22 cellular contexts compared by ENCODE assay signal in the genomic region with DNA sequence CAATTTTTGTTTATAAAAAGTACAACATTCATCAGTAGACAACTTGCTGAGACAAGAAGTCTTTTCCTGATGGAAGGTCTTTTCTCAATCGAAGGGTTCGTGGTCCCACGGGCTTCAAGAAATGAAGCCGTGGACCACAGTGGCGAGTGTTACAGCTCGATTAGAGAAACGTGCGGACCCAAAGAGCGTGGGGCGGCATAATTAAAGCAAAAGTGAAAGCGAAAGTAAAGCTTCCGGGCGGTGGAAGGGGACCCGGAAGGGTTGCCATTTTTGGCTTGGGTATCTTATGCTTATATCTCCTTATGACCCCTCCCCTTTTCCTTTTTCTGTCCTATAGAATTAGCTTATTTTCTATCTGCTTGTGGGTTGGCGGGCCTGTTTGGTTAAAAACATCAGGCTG.
A peak's percentile ranks its signal among the peaks of the same experiment; 100 is the strongest.
DNase-seq lines count a peak whose midpoint lies in the region; ATAC-seq, FAIRE-seq and TF ChIP-seq lines count a peak whose summit lies in the region.
"Had no signal": no experiment of that assay in that cellular context is flagged by ENCODE, and none has a peak within 500 bp of the region (broad histone marks: within the 10 kb centered on the region; RNA-seq: fewer than 3 reads in every experiment).

No MANE protein-coding gene starts in this region.

- BruUV-seq in PC-3 (replicated peaks; lab: Mats Ljungman, UMichigan): no TSS peak
- BruUV-seq in GM12878 (replicated peaks; lab: Mats Ljungman, UMichigan): no TSS peak

- H3K27me3 ChIP-seq in DND-41 (ENCODE audit: insufficient read depth, low read length, poor library complexity): no peaks in the 10 kb centered on the region
- no peaks in the 10 kb centered on the region for H3K27me3 ChIP-seq in PC-3 (ENCODE audit: low read length)
- H3K27me3 ChIP-seq in GM12878 (replicated peaks in 1 of 2; ENCODE audit: control insufficient read depth in 2 of 2, insufficient read depth in 2 of 2, low read length in 1 of 2): no peaks in the 10 kb centered on the region
- no peaks in the 10 kb centered on the region for H3K27me3 ChIP-seq in right atrium auricular region
- H3K27me3 ChIP-seq in tibial artery: no peaks in the 10 kb centered on the region
- H3K27me3 ChIP-seq: BLaER1, breast epithelium, right lobe of liver, suprapubic skin, uterus had no signal

- TF ChIP-seq POLR2A in GM12878 (IDR thresholded peaks at IDR 0.05; ENCODE audit: low read depth, low read length): no peak

- H3K27ac ChIP-seq in DND-41 (ENCODE audit: low read length) (no peak overlapping the region), PC-3 (ENCODE audit: low read length) (no peak overlapping the region), GM12878 (ENCODE audit: control insufficient read depth, insufficient read depth) (no peak overlapping the region), right atrium auricular region (no peak overlapping the region), tibial artery (no peak overlapping the region)
- H3K27ac ChIP-seq: BLaER1, breast epithelium, HL-60, right lobe of liver, suprapubic skin, uterus, VCaP had no signal

- FAIRE-seq in GM12878 (lab: Jason Lieb, UNC): no peak
- FAIRE-seq: colon, HepG2 had no signal

- H3K9me2 ChIP-seq in PC-3 (replicated peaks; ENCODE audit: low read length): no peaks in the 10 kb centered on the region

- no peak for DNase-seq in activated CD8-positive, alpha-beta T cell treated with anti-CD3 and anti-CD28 coated beads for 36 hours
- DNase-seq in activated CD8-positive, alpha-beta T cell treated with anti-CD3 and anti-CD28 coated beads, Interleukin-2, amount 10 ng/mL, durations not matched to agents 7 days and 5 days: no peak
- DNase-seq in DND-41 (no peak), PC-3 (no peak), GM12878 (ENCODE audit: low read depth, low spot score) (no peak), dedifferentiated amniotic fluid mesenchymal stem cell (ENCODE audit: extremely low spot score) (no peak), right atrium auricular region (ENCODE audit: low spot score) (no peak), tibial artery (no peak)
- DNase-seq: amniotic stem cell, midbrain, NCI-H1436 treated with DMSO at 0.1 percent for 48 hours, NCI-H345, right lobe of liver, SIG-M5, uterus had no signal

- no peaks in the 10 kb centered on the region for H3K36me3 ChIP-seq in DND-41 (ENCODE audit: insufficient read depth, low read length)
- no peaks in the 10 kb centered on the region for H3K36me3 ChIP-seq in PC-3 (ENCODE audit: low read depth, low read length)
- no peaks in the 10 kb centered on the region for H3K36me3 ChIP-seq in GM12878 (ENCODE audit: control insufficient read depth in 2 of 2, insufficient read depth in 2 of 2, low read length in 1 of 2)
- H3K36me3 ChIP-seq in right atrium auricular region: no peaks in the 10 kb centered on the region
- H3K36me3 ChIP-seq in tibial artery: no peaks in the 10 kb centered on the region
- H3K36me3 ChIP-seq: BLaER1, breast epithelium, right lobe of liver, suprapubic skin, uterus had no signal

- ATAC-seq in activated CD8-positive, alpha-beta T cell treated with anti-CD3 and anti-CD28 coated beads for 36 hours: no peak
- ATAC-seq in activated CD8-positive, alpha-beta T cell treated with anti-CD3 and anti-CD28 coated beads, Interleukin-2, amount 10 ng/mL, durations not matched to agents 7 days and 5 days: no peak
- peak; percentile 27; the same call in 1 of the 3 replicates for ATAC-seq in DND-41 (ENCODE audit: insufficient read depth, low read depth)
- ATAC-seq in PC-3: no peak
- no peak for ATAC-seq in GM12878
- ATAC-seq: HepG2 had no signal

- TF ChIP-seq EP300 in GM12878 (IDR thresholded peaks at IDR 0.05; ENCODE audit: borderline replicate concordance in 1 of 2, control insufficient read depth in 1 of 2, low read depth in 2 of 2, low read length in 2 of 2): no peak

- no peak overlapping the region for H3K4me3 Mint-ChIP-seq in activated CD8-positive, alpha-beta T cell treated with anti-CD3 and anti-CD28 coated beads for 36 hours
- H3K4me3 Mint-ChIP-seq in activated CD8-positive, alpha-beta T cell treated with anti-CD3 and anti-CD28 coated beads, Interleukin-2, amount 10 ng/mL, durations not matched to agents 7 days and 5 days: no peak overlapping the region

- no peaks in the 10 kb centered on the region for H3K36me3 Mint-ChIP-seq in activated CD8-positive, alpha-beta T cell treated with anti-CD3 and anti-CD28 coated beads for 36 hours (ENCODE audit: low read depth)
- H3K36me3 Mint-ChIP-seq in activated CD8-positive, alpha-beta T cell treated with anti-CD3 and anti-CD28 coated beads, Interleukin-2, amount 10 ng/mL, durations not matched to agents 7 days and 5 days (ENCODE audit: low read depth): no peaks in the 10 kb centered on the region

- no peak overlapping the region for H3K4me3 ChIP-seq in DND-41 (ENCODE audit: low read depth in 1 of 2, low read length in 2 of 2)
- peak overlapping the region; percentile 42 for H3K4me3 ChIP-seq in PC-3 (ENCODE audit: low read length)
- no peak overlapping the region for H3K4me3 ChIP-seq in GM12878
- no peak overlapping the region for H3K4me3 ChIP-seq in right atrium auricular region
- no peak overlapping the region for H3K4me3 ChIP-seq in tibial artery
- H3K4me3 ChIP-seq: BLaER1, breast epithelium, right lobe of liver, suprapubic skin, uterus had no signal

- SMC1A ChIA-PET in GM12878 (lab: Charles Lee; ENCODE audit: uncharacterized antibody, unreplicated experiment): interaction anchor here (0.7 kb wide), 1 partner anchor 19 kb away, joined by 3 read pairs; no protein-coding TSS in a partner anchor

- H3K4me1 ChIP-seq in DND-41 (ENCODE audit: insufficient read depth, low read length) (no peaks in the 10 kb centered on the region), PC-3 (ENCODE audit: insufficient read depth, low read length) (no peaks in the 10 kb centered on the region), GM12878 (ENCODE audit: control insufficient read depth, insufficient read depth, low read length) (no peaks in the 10 kb centered on the region), right atrium auricular region (no peaks in the 10 kb centered on the region), tibial artery (no peaks in the 10 kb centered on the region)
- H3K4me1 ChIP-seq: BLaER1, breast epithelium, right lobe of liver, suprapubic skin, uterus had no signal

- in situ Hi-C loops in GM12878 (cut with MboI): no loop called here

- H3K9ac ChIP-seq in DND-41 (ENCODE audit: low read depth, low read length) (no peak overlapping the region), PC-3 (ENCODE audit: low read length) (no peak overlapping the region), GM12878 (ENCODE audit: control insufficient read depth, insufficient read depth, low read length) (no peak overlapping the region)
- H3K9ac ChIP-seq: BLaER1 had no signal

- H3K9me3 Mint-ChIP-seq in activated CD8-positive, alpha-beta T cell treated with anti-CD3 and anti-CD28 coated beads for 36 hours: peaks cover 14% of the 10 kb centered on the region
- H3K9me3 Mint-ChIP-seq in activated CD8-positive, alpha-beta T cell treated with anti-CD3 and anti-CD28 coated beads, Interleukin-2, amount 10 ng/mL, durations not matched to agents 7 days and 5 days (ENCODE audit: insufficient read depth): peaks cover 14% of the 10 kb centered on the region

- peak overlapping the region; percentile 62 for H3K27ac Mint-ChIP-seq in activated CD8-positive, alpha-beta T cell treated with anti-CD3 and anti-CD28 coated beads for 36 hours
- H3K27ac Mint-ChIP-seq in activated CD8-positive, alpha-beta T cell treated with anti-CD3 and anti-CD28 coated beads, Interleukin-2, amount 10 ng/mL, durations not matched to agents 7 days and 5 days: no peak overlapping the region

- RAD21 ChIA-PET in GM12878 (lab: Charles Lee; ENCODE audit: unreplicated experiment): no interaction called here

- H3K4me1 Mint-ChIP-seq in activated CD8-positive, alpha-beta T cell treated with anti-CD3 and anti-CD28 coated beads for 36 hours (ENCODE audit: low read depth): peaks cover 20% of the 10 kb centered on the region
- H3K4me1 Mint-ChIP-seq in activated CD8-positive, alpha-beta T cell treated with anti-CD3 and anti-CD28 coated beads, Interleukin-2, amount 10 ng/mL, durations not matched to agents 7 days and 5 days (ENCODE audit: low read depth): peaks cover 20% of the 10 kb centered on the region

- H4K20me1 ChIP-seq in DND-41 (ENCODE audit: insufficient read depth, low read length) (no peaks in the 10 kb centered on the region), PC-3 (ENCODE audit: low read length) (no peaks in the 10 kb centered on the region), GM12878 (ENCODE audit: control insufficient read depth, insufficient read depth) (no peaks in the 10 kb centered on the region)
- H4K20me1 ChIP-seq: BLaER1 had no signal

- H3F3A ChIP-seq in PC-3 (ENCODE audit: low read length, unreplicated experiment): no peaks in the 10 kb centered on the region

- no peak for TF ChIP-seq CTCF in activated CD8-positive, alpha-beta T cell treated with anti-CD3 and anti-CD28 coated beads for 36 hours (IDR thresholded peaks at IDR 0.05)
- no peak for TF ChIP-seq CTCF in DND-41 (IDR thresholded peaks at IDR 0.05; ENCODE audit: borderline replicate concordance, extremely low read depth, low read length, poor library complexity, severe bottlenecking)
- no peak for TF ChIP-seq CTCF in PC-3 (conservative IDR thresholded peaks at IDR 0.05; ENCODE audit: low read depth, low read length)
- TF ChIP-seq CTCF in GM12878 (IDR thresholded peaks at IDR 0.05 in 2 of 3, conservative IDR thresholded peaks at IDR 0.05 in 1 of 3; ENCODE audit: control insufficient read depth in 2 of 3, extremely low read depth in 1 of 3, insufficient read depth in 1 of 3, low read depth in 3 of 3, low read length in 3 of 3): no peak
- TF ChIP-seq CTCF in right atrium auricular region (IDR thresholded peaks at IDR 0.05): no peak
- TF ChIP-seq CTCF in tibial artery (IDR thresholded peaks at IDR 0.05): no peak

- TF ChIP-seq RAD21 in GM12878 (IDR thresholded peaks at IDR 0.05; ENCODE audit: insufficient read depth, low read depth, low read length): no peak

- POLR2A ChIA-PET in activated CD8-positive, alpha-beta T cell treated with anti-CD3 and anti-CD28 coated beads for 36 hours (lab: Charles Lee): interaction anchor here (0.6 kb wide), 1 partner anchor 692 kb away, joined by 3 read pairs; no protein-coding TSS in a partner anchor
- POLR2A ChIA-PET in activated CD8-positive, alpha-beta T cell treated with anti-CD3 and anti-CD28 coated beads, Interleukin-2, amount 10 ng/mL, durations not matched to agents 7 days and 5 days (lab: Charles Lee): no interaction called here
- POLR2A ChIA-PET in PC-3 (lab: Charles Lee; ENCODE audit: unreplicated experiment) (no interaction called here), GM12878 (lab: Charles Lee) (no interaction called here)

- intact Hi-C loops in activated CD8-positive, alpha-beta T cell treated with anti-CD3 and anti-CD28 coated beads for 36 hours (cut with micrococcal nuclease): no loop called here
- intact Hi-C loops in PC-3 (cut with micrococcal nuclease) (no loop called here), GM12878 (cut with micrococcal nuclease; ENCODE audit: unreplicated experiment) (no loop called here), tibial artery (cut with DNase I; ENCODE audit: low total_unique reads) (no loop called here)

- no peaks in the 10 kb centered on the region for H3K27me3 Mint-ChIP-seq in activated CD8-positive, alpha-beta T cell treated with anti-CD3 and anti-CD28 coated beads for 36 hours
- H3K27me3 Mint-ChIP-seq in activated CD8-positive, alpha-beta T cell treated with anti-CD3 and anti-CD28 coated beads, Interleukin-2, amount 10 ng/mL, durations not matched to agents 7 days and 5 days (ENCODE audit: low read depth): no peaks in the 10 kb centered on the region

- H2AFZ ChIP-seq in DND-41 (ENCODE audit: low read depth, low read length) (no peak overlapping the region), PC-3 (ENCODE audit: low read length) (peak overlapping the region; percentile 37), GM12878 (ENCODE audit: control insufficient read depth, low read depth, low read length) (no peak overlapping the region)

- H3K9me3 ChIP-seq in DND-41 (ENCODE audit: insufficient read depth, low read length, severe bottlenecking) (no peaks in the 10 kb centered on the region), PC-3 (ENCODE audit: low read length) (no peaks in the 10 kb centered on the region), GM12878 (replicated peaks; ENCODE audit: control insufficient read depth, insufficient read depth, low read length) (peaks cover 4% of the 10 kb centered on the region), right atrium auricular region (no peaks in the 10 kb centered on the region), tibial artery (no peaks in the 10 kb centered on the region)
- H3K9me3 ChIP-seq: BLaER1, breast epithelium, right lobe of liver, suprapubic skin, uterus had no signal

- H3K79me2 ChIP-seq in DND-41 (ENCODE audit: insufficient read depth, low read length): no peaks in the 10 kb centered on the region
- no peaks in the 10 kb centered on the region for H3K79me2 ChIP-seq in PC-3 (ENCODE audit: low read length)
- H3K79me2 ChIP-seq in GM12878 (ENCODE audit: control insufficient read depth, insufficient read depth, low read length): no peaks in the 10 kb centered on the region

- H3K4me2 ChIP-seq in DND-41 (ENCODE audit: insufficient read depth, low read length) (no peak overlapping the region), PC-3 (ENCODE audit: low read length) (peak overlapping the region; percentile 43), GM12878 (ENCODE audit: control insufficient read depth, insufficient read depth) (no peak overlapping the region)
- H3K4me2 ChIP-seq: BLaER1 had no signal

- WGBS in GM12878 (ENCODE audit: insufficient coverage, insufficient replicate concordance, low lambda C conversion rate, missing lambda C conversion rate): 62% methylated on average over 15 of the region's 15 CpGs

- CTCF ChIA-PET in activated CD8-positive, alpha-beta T cell treated with anti-CD3 and anti-CD28 coated beads for 36 hours (lab: Charles Lee): no interaction called here
- CTCF ChIA-PET in activated CD8-positive, alpha-beta T cell treated with anti-CD3 and anti-CD28 coated beads, Interleukin-2, amount 10 ng/mL, durations not matched to agents 7 days and 5 days (lab: Charles Lee): no interaction called here
- CTCF ChIA-PET in PC-3 (lab: Charles Lee) (no interaction called here), GM12878 (lab: Yijun Ruan, JAX) (no interaction called here)
